In the genomic region with DNA sequence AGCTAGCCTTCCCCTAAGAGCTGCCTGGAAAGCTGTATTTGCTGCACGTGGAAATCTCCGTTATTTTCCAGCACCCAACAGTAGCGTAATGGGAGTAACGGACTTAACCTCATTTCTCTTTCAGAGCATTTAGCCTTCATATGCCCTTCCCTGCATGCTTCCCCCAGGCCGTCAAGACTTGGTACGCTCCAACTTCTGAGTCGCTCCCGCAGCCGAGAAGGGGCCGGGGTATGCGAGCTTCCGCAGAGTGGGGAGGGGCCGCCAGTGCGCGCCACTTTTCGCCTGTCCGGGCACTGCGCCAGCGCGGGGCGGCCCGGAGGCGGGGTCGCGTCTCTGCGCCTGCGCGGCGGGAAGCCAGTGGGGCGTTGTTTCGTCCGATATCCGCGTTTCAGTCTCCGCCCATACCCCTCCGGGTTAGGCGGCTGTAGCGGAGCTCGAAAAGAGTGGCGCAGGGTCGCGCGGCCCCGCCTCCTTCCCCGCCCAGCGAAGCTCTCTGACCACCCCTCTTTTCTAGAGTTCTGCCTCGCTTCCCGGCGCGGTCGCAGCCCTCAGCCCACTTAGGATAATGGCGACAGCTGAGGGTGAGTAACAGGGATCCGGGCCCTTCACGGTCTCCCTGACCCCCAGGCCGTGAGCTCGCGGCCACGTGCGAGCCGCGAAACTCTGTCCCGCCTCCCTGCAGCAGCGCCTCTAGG, we compare ENCODE assay signal across 8 cellular contexts. TPM values are rescaled to one million over a fixed set of nuclear protein-coding genes. Genes with fewer than 3 reads are reported as not detected.
DNase-seq lines count a peak whose midpoint lies in the region; ATAC-seq and TF ChIP-seq lines count a peak whose summit lies in the region.

A gene with protein sequence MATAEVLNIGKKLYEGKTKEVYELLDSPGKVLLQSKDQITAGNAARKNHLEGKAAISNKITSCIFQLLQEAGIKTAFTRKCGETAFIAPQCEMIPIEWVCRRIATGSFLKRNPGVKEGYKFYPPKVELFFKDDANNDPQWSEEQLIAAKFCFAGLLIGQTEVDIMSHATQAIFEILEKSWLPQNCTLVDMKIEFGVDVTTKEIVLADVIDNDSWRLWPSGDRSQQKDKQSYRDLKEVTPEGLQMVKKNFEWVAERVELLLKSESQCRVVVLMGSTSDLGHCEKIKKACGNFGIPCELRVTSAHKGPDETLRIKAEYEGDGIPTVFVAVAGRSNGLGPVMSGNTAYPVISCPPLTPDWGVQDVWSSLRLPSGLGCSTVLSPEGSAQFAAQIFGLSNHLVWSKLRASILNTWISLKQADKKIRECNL (plus strand): TSS at position 513 of the 695 bp plus-strand sequence. CDS start 53 bp downstream, at position 566.

- H3K27ac Mint-ChIP-seq in activated B cell treated with CpG ODN at 0.5 μM for 24 hours: peak within 1 kb of the TSS; percentile 97

- H3K27me3 ChIP-seq in AG04450 (ENCODE audit: control insufficient read depth, insufficient read depth, low read length): no peaks in the 10 kb centered on the region

- H3K27ac ChIP-seq in AG04450 (ENCODE audit: low read depth, low read length) (peak within 1 kb of the TSS; percentile 87), caudate nucleus (ENCODE audit: low read depth, low read length) (peak within 1 kb of the TSS; percentile 99)

- peak within 1 kb of the TSS; percentile 86 for H3K4me3 ChIP-seq in AG04450 (ENCODE audit: low read depth, low read length)

- H3K4me3 Mint-ChIP-seq in activated B cell treated with CpG ODN at 0.5 μM for 24 hours: peak within 1 kb of the TSS; percentile 90

- peaks cover 37% of the 10 kb centered on the region for H3K4me1 Mint-ChIP-seq in activated B cell treated with CpG ODN at 0.5 μM for 24 hours

- no peaks in the 10 kb centered on the region for H3K9me3 Mint-ChIP-seq in activated B cell treated with CpG ODN at 0.5 μM for 24 hours

- peaks cover 3% of the 10 kb centered on the region; the same call in 1 of the 2 replicates for H3K9me3 ChIP-seq in AG04450 (ENCODE audit: control insufficient read depth, insufficient read depth, low read length)

- ATAC-seq in GM18909 (IDR thresholded peaks at IDR 0.05; ENCODE audit: poor library complexity, unreplicated experiment) (peak; percentile 68), HG03175 (IDR thresholded peaks at IDR 0.05; ENCODE audit: unreplicated experiment) (peak; percentile 66), activated B cell treated with CpG ODN at 0.5 μM for 24 hours (ENCODE audit: low read depth) (peak; percentile 72)

- intact Hi-C loops in activated B cell treated with CpG ODN at 0.5 μM for 24 hours (cut with micrococcal nuclease): loop anchor here (1.0 to 10.0 kb wide), 14 partner anchors 11 to 1041 kb away; a partner anchor contains a TSS

- CTCF ChIA-PET in AG04450 (lab: Charles Lee) (interaction anchor here (1.0 to 7.2 kb wide), 9 partner anchors 12 to 487 kb away, joined by 3 to 70 read pairs (median 5); a partner anchor contains a TSS), activated B cell treated with CpG ODN at 0.5 μM for 24 hours (lab: Charles Lee) (interaction anchor here (1.0 to 5.6 kb wide), 8 partner anchors 12 to 488 kb away, joined by 4 to 38 read pairs (median 5); a partner anchor contains a TSS)

- DNase-seq in AG04450 (ENCODE audit: low read depth, low spot score) (peak; percentile 81), NCI-H226 (peak; percentile 85), activated B cell treated with CpG ODN at 0.5 μM for 24 hours (peak; percentile 99), caudate nucleus (lab: John Stamatoyannopoulos, UW) (peak; percentile 53 to 97 (median 91)), inferior parietal cortex (ENCODE audit: extremely low spot score) (peak; percentile 93)
- peak; percentile 93 to 97 for DNase-seq in stimulated activated CD4-positive, alpha-beta T cell treated with anti-CD3 and anti-CD28 coated beads, Interleukin-12 subunit alpha, Interleukin-12 subunit beta, amount 100 ng/mL, for 24 hours (ENCODE audit: low read depth in 2 of 2)

- H3K36me3 Mint-ChIP-seq in activated B cell treated with CpG ODN at 0.5 μM for 24 hours (ENCODE audit: low read depth): peaks cover 12% of the 10 kb centered on the region

- H3K27me3 Mint-ChIP-seq in activated B cell treated with CpG ODN at 0.5 μM for 24 hours: no peaks in the 10 kb centered on the region

- POLR2A ChIA-PET in AG04450 (lab: Yijun Ruan, JAX): interaction anchor here (0.6 to 3.2 kb wide), 13 partner anchors 10 to 1039 kb away, joined by 3 to 33 read pairs (median 3); a partner anchor contains a TSS
- POLR2A ChIA-PET in activated B cell treated with CpG ODN at 0.5 μM for 24 hours (lab: Charles Lee): interaction anchor here (0.6 to 5.2 kb wide), 20 partner anchors 9 to 1041 kb away, joined by 3 to 95 read pairs (median 4); a partner anchor contains a TSS

- TF ChIP-seq CTCF in AG04450 (IDR thresholded peaks at IDR 0.05; ENCODE audit: low read depth, low read length): no peak
- no peak for TF ChIP-seq CTCF in activated B cell treated with CpG ODN at 0.5 μM for 24 hours (IDR thresholded peaks at IDR 0.05)

RNA-seq across cellular contexts. Expression of the gene that starts here (rescaled TPM):
- 98.1 and 130 TPM in 2 replicates for polyA plus RNA-seq in AG04450 (2011; rRNA removed)
- polyA minus RNA-seq in AG04450 (2011; rRNA and poly(A)+ RNA removed): 30.6 and 45.7 TPM in 2 replicates
- total RNA-seq in activated B cell treated with CpG ODN at 0.5 μM for 24 hours: 81.8 and 85.7 TPM in 2 replicates

Comparison
In these comparisons a context has a peak if more than half of its experiments do, and no peak if none do; other contexts are left out.
1. Peak in every context shown above with its lines: DNase-seq, ATAC-seq, H3K4me3 ChIP-seq and H3K27ac ChIP-seq.